Comparison of ENCODE assay signal across 8 cellular contexts in the genomic region with DNA sequence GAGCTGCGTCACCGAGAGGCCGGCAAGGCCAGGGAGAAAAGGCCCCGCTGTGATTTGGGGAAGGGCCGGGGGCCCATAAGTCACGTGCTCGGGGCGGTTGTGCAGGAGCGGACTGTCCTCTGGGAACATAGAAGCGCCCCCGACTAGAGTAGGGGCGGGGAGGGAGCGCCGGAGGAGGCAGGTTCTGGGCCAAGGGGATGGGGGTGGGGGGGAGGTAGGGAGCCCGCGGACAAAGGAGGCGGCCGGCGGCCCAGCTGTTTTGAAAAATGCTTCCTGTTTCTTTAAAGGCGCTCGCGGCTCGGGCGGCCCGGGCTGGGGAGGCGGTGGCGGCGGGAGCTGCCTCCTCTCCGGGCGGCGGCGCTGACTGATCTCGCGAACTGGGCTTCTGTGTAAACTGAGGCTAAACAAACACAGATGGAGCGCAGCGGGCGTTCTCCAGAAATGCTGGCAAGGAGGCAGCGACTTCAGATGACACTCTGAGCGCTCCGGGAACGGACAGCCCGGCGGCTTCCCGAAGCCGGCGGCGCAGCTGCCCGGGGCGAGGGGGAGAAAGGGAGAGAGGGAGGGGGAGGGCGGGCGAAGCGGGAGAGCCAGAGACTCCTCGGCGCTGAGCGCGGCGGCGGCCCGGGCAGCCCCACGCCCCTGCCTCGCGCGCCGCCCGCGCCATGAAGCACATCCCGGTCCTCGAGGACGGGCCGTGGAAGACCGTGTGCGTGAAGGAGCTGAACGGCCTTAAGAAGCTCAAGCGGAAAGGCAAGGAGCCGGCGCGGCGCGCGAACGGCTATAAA. TPM values are rescaled to one million over a fixed set of nuclear protein-coding genes. Genes with fewer than 3 reads are reported as not detected.
DNase-seq lines count a peak whose midpoint lies in the region; ATAC-seq and TF ChIP-seq lines count a peak whose summit lies in the region.

A gene with protein sequence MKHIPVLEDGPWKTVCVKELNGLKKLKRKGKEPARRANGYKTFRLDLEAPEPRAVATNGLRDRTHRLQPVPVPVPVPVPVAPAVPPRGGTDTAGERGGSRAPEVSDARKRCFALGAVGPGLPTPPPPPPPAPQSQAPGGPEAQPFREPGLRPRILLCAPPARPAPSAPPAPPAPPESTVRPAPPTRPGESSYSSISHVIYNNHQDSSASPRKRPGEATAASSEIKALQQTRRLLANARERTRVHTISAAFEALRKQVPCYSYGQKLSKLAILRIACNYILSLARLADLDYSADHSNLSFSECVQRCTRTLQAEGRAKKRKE (plus strand): TSS at position 467 of the 788 bp plus-strand sequence. CDS start 199 bp downstream, at position 666.

- no peak for TF ChIP-seq CTCF in MM.1S (IDR thresholded peaks at IDR 0.05; ENCODE audit: low read length)
- no peak for TF ChIP-seq CTCF in esophagus squamous epithelium (IDR thresholded peaks at IDR 0.05)
- no peak for TF ChIP-seq CTCF in thoracic aorta (IDR thresholded peaks at IDR 0.05)

- peak; percentile 84 for DNase-seq in ELF-1 (ENCODE audit: low read depth, low spot score)
- peak; percentile 25 for DNase-seq in MM.1S
- DNase-seq in activated CD4-positive, alpha-beta memory T cell treated with anti-CD3 and anti-CD28 coated beads for 36 hours: peak; percentile 47
- no peak for DNase-seq in esophagus squamous epithelium (lab: John Stamatoyannopoulos, UW)
- DNase-seq in thoracic aorta (ENCODE audit: low spot score): no peak

- H4K20me1 ChIP-seq in MM.1S (ENCODE audit: insufficient read depth, low read length): no peaks in the 10 kb centered on the region

- H3K4me1 ChIP-seq in MM.1S (ENCODE audit: low read length): peaks cover 9% of the 10 kb centered on the region
- peaks cover 19 to 100% (median 44%) of the 10 kb centered on the region in 3 donors for H3K4me1 ChIP-seq in esophagus squamous epithelium
- peaks cover 33% of the 10 kb centered on the region for H3K4me1 ChIP-seq in mononuclear cell (ENCODE audit: insufficient read depth, low read length)
- peaks cover 19 to 69% of the 10 kb centered on the region in 2 donors for H3K4me1 ChIP-seq in thoracic aorta (ENCODE audit: control insufficient read depth in 1 of 2, low read depth in 2 of 2)

- no peak within 1 kb of the TSS for H3K27ac Mint-ChIP-seq in activated CD4-positive, alpha-beta memory T cell treated with anti-CD3 and anti-CD28 coated beads for 36 hours

- H3K4me1 Mint-ChIP-seq in activated CD4-positive, alpha-beta memory T cell treated with anti-CD3 and anti-CD28 coated beads for 36 hours (ENCODE audit: low read depth): peaks cover 13% of the 10 kb centered on the region

- no peak within 1 kb of the TSS for H3K9ac ChIP-seq in MM.1S (ENCODE audit: low read length)

- ATAC-seq in thoracic aorta (ENCODE audit: insufficient number of reproducible peaks, low FRiP score, low read depth) (peak; percentile 41), GM18873 (IDR thresholded peaks at IDR 0.05; ENCODE audit: low FRiP score, unreplicated experiment) (no peak), HG03280 (IDR thresholded peaks at IDR 0.05; ENCODE audit: unreplicated experiment) (no peak)

- no peaks in the 10 kb centered on the region for H3K9me2 ChIP-seq in MM.1S (replicated peaks; ENCODE audit: insufficient read depth, low read length)

- H3K36me3 ChIP-seq in MM.1S (replicated peaks; ENCODE audit: insufficient read depth, low read length) (no peaks in the 10 kb centered on the region), esophagus squamous epithelium (no peaks in the 10 kb centered on the region), thoracic aorta (no peaks in the 10 kb centered on the region)

- H3K27me3 ChIP-seq in MM.1S (replicated peaks; ENCODE audit: insufficient read depth, low read length) (peaks cover 44% of the 10 kb centered on the region), esophagus squamous epithelium (peaks cover 0 to 81% (median 2%) of the 10 kb centered on the region in 4 donors), mononuclear cell (ENCODE audit: insufficient read depth, low read length) (peaks cover 58% of the 10 kb centered on the region), thoracic aorta (replicated peaks; ENCODE audit: insufficient read depth) (no peaks in the 10 kb centered on the region)

- intact Hi-C loops in activated CD4-positive, alpha-beta memory T cell treated with anti-CD3 and anti-CD28 coated beads for 36 hours (cut with micrococcal nuclease): loop anchor here (5.0 kb wide), 2 partner anchors 134 to 284 kb away; a partner anchor contains a TSS
- intact Hi-C loops in esophagus squamous epithelium (cut with DNase I): loop anchor here (10.0 kb wide), 1 partner anchor 51 kb away; no protein-coding TSS in a partner anchor

- H3K27me3 Mint-ChIP-seq in activated CD4-positive, alpha-beta memory T cell treated with anti-CD3 and anti-CD28 coated beads for 36 hours: peaks cover 57% of the 10 kb centered on the region

- no peaks in the 10 kb centered on the region for H3K9me3 ChIP-seq in MM.1S (replicated peaks; ENCODE audit: insufficient read depth, low read length)
- H3K9me3 ChIP-seq in esophagus squamous epithelium: no peaks in the 10 kb centered on the region
- no peaks in the 10 kb centered on the region for H3K9me3 ChIP-seq in mononuclear cell (ENCODE audit: low read depth, low read length)
- H3K9me3 ChIP-seq in thoracic aorta: no peaks in the 10 kb centered on the region

- no peaks in the 10 kb centered on the region for H3K9me3 Mint-ChIP-seq in activated CD4-positive, alpha-beta memory T cell treated with anti-CD3 and anti-CD28 coated beads for 36 hours

- 0% methylated on average over 2 to 13 of the region's 81 CpGs for WGBS in esophagus squamous epithelium, 2 donors

- H2AFZ ChIP-seq in MM.1S (ENCODE audit: low read length): peak within 1 kb of the TSS; percentile 66

- peak in 2 of 4 donors; percentile 26 to 46 for TF ChIP-seq POLR2A in esophagus squamous epithelium (IDR thresholded peaks at IDR 0.05)

- H3K4me2 ChIP-seq in MM.1S (ENCODE audit: low read depth, low read length): peak within 1 kb of the TSS; percentile 90

- CTCF ChIA-PET in activated CD4-positive, alpha-beta memory T cell treated with anti-CD3 and anti-CD28 coated beads for 36 hours (lab: Charles Lee): interaction anchor here (0.8 to 5.9 kb wide), 7 partner anchors 25 to 136 kb away, joined by 3 to 93 read pairs (median 5); no protein-coding TSS in a partner anchor

- no peaks in the 10 kb centered on the region for H3K79me2 ChIP-seq in MM.1S (ENCODE audit: low read length)

- no peaks in the 10 kb centered on the region for H3K36me3 Mint-ChIP-seq in activated CD4-positive, alpha-beta memory T cell treated with anti-CD3 and anti-CD28 coated beads for 36 hours

- H3K4me3 ChIP-seq in MM.1S (ENCODE audit: low read length) (peak within 1 kb of the TSS; percentile 58), esophagus squamous epithelium (peak within 1 kb of the TSS; percentile 39 to 92 (median 66)), mononuclear cell (ENCODE audit: low read length) (peak within 1 kb of the TSS; percentile 28), thoracic aorta (peak within 1 kb of the TSS; percentile 88)

- POLR2A ChIA-PET in activated CD4-positive, alpha-beta memory T cell treated with anti-CD3 and anti-CD28 coated beads for 36 hours (lab: Charles Lee): interaction anchor here (1.1 kb wide), 1 partner anchor 352 kb away, joined by 3 read pairs; a partner anchor contains a TSS

- H3K4me3 Mint-ChIP-seq in activated CD4-positive, alpha-beta memory T cell treated with anti-CD3 and anti-CD28 coated beads for 36 hours: peak within 1 kb of the TSS; percentile 64

- no peak within 1 kb of the TSS for H3K27ac ChIP-seq in MM.1S (ENCODE audit: low read length)
- H3K27ac ChIP-seq in esophagus squamous epithelium: peak within 1 kb of the TSS; percentile 65 to 90 (median 80)
- peak within 1 kb of the TSS; percentile 88 for H3K27ac ChIP-seq in thoracic aorta

- peaks cover 8% of the 10 kb centered on the region for H3F3A ChIP-seq in MM.1S (ENCODE audit: insufficient read depth, low read length)

RNA-seq across cellular contexts. Expression of the gene that starts here (rescaled TPM):
- not detected for total RNA-seq in activated CD4-positive, alpha-beta memory T cell treated with anti-CD3 and anti-CD28 coated beads for 36 hours
- total RNA-seq in esophagus squamous epithelium: 10 to 100 TPM in 2 of 4 donors, 1 to 10 TPM in 2; 2.0 to 24.6 (median 7.6) TPM
- 1.3 TPM for total RNA-seq in mononuclear cell
- total RNA-seq in thoracic aorta: 100 to 1,000 TPM in 1 of 2 donors, 10 to 100 TPM in 1; 78.4 to 207 TPM

Comparison
In these comparisons a context has a peak if more than half of its experiments do, and no peak if none do; other contexts are left out.
1. Peak in DNase-seq in activated CD4-positive, alpha-beta memory T cell treated with anti-CD3 and anti-CD28 coated beads for 36 hours; RNA of the gene not detected or under 1 TPM.
2. DNase-seq: peak in ELF-1 (single experiment) and MM.1S (single experiment); none in esophagus squamous epithelium (single experiment) and thoracic aorta (single experiment).
3. H3K4me3 ChIP-seq: peak in every context shown above with its lines; median percentile 88 in thoracic aorta; 66 in esophagus squamous epithelium; 58 in MM.1S; 28 in mononuclear cell.